19 cellular contexts compared by ENCODE assay signal in genomic region chr17:4587195-4587594, GRCh38. TPM values are rescaled to one million over a fixed set of nuclear protein-coding genes. Genes with fewer than 3 reads are reported as not detected.
DNase-seq lines count a peak whose midpoint lies in the region; FAIRE-seq and TF ChIP-seq lines count a peak whose summit lies in the region.
"Had no signal": no experiment of that assay in that cellular context is flagged by ENCODE, and none has a peak within 500 bp of the region (broad histone marks: within the 10 kb centered on the region; RNA-seq: fewer than 3 reads in every experiment).

No MANE protein-coding gene starts in this region.

- no peaks in the 10 kb centered on the region for H3K36me3 ChIP-seq in BLaER1
- no peaks in the 10 kb centered on the region for H3K36me3 ChIP-seq in H1 (ENCODE audit: control insufficient read depth in 2 of 4, insufficient read depth in 4 of 4, low read length in 3 of 4)
- no peaks in the 10 kb centered on the region for H3K36me3 ChIP-seq in smooth muscle cell (ENCODE audit: low read depth)
- H3K36me3 ChIP-seq in HAP-1 (replicated peaks), result no peaks in the 10 kb centered on the region

- no peak for TF ChIP-seq EP300 in H1 (IDR thresholded peaks at IDR 0.05; ENCODE audit: borderline replicate concordance in 1 of 2, low read depth in 2 of 2, low read length in 2 of 2)

- intact Hi-C loops in head of caudate nucleus (cut with DNase I), result no loop called here

- no peaks in the 10 kb centered on the region for H3K27me3 Mint-ChIP-seq in mesothelial cell of epicardium (ENCODE audit: low read depth)

- H3K4me1 ChIP-seq in BLaER1, result peaks cover 66% of the 10 kb centered on the region
- H3K4me1 ChIP-seq in H1 (replicated peaks in 1 of 4; ENCODE audit: control insufficient read depth in 3 of 4, insufficient read depth in 4 of 4, low read length in 3 of 4), result peaks cover 0 to 19% (median 10%) of the 10 kb centered on the region in 4 experiments; a peak in 6 of 7 replicates
- H3K4me1 ChIP-seq in smooth muscle cell (ENCODE audit: low read depth), result peaks cover 6% of the 10 kb centered on the region
- no peaks in the 10 kb centered on the region; the same call in 1 of the 2 replicates for H3K4me1 ChIP-seq in HAP-1

- H3K4me3 ChIP-seq in BLaER1 (no peak overlapping the region), H1 (ENCODE audit: extremely low read depth in 1 of 4, insufficient read depth in 2 of 4, low read depth in 3 of 4, low read length in 4 of 4) (no peak overlapping the region), smooth muscle cell (no peak overlapping the region), HAP-1 (no peak overlapping the region)

- H2BK20ac ChIP-seq in H1 (ENCODE audit: low read length), result no peak overlapping the region

- H3K56ac ChIP-seq in H1 (replicated peaks; ENCODE audit: insufficient read length, low read depth, low read length), result no peak overlapping the region

- no peak for TF ChIP-seq POLR2A in H1 (IDR thresholded peaks at IDR 0.05; ENCODE audit: control extremely low read depth in 1 of 2, low read depth in 2 of 2, low read length in 2 of 2)

- H3K9ac ChIP-seq in BLaER1 (0 out of 2 replicates have a peak overlapping the region, but pooled peaks have one; percentile 54), H1 (replicated peaks in 1 of 4; ENCODE audit: extremely low read depth in 1 of 4, low read depth in 3 of 4, low read length in 3 of 4) (no peak overlapping the region), smooth muscle cell (ENCODE audit: low read depth) (no peak overlapping the region)

- H2AK5ac ChIP-seq in H1 (ENCODE audit: low read depth, low read length), result no peak overlapping the region

- H3K79me1 ChIP-seq in H1 (ENCODE audit: low read depth, low read length), result no peaks in the 10 kb centered on the region

- in situ Hi-C loops in HAP-1 (cut with MboI; ENCODE audit: low sequenced_read_pairs), result no loop called here

- H3K14ac ChIP-seq in H1 (ENCODE audit: insufficient read length), result no peak overlapping the region

- H3K4me2 ChIP-seq in BLaER1 (peak overlapping the region; percentile 86), H1 (ENCODE audit: insufficient read depth in 1 of 2, low read depth in 2 of 2, low read length in 2 of 2) (no peak overlapping the region), smooth muscle cell (peak overlapping the region; percentile 62)

- H2BK15ac ChIP-seq in H1 (ENCODE audit: low read length), result 0 out of 2 replicates have a peak overlapping the region, but pooled peaks have one; percentile 83

- POLR2A ChIA-PET in H1 (lab: Charles Lee; ENCODE audit: partially characterized antibody), result interaction anchor here (0.5 to 1.6 kb wide), 4 partner anchors 11 to 577 kb away, joined by 3 to 6 read pairs (median 4); no protein-coding TSS in a partner anchor

- 89% methylated on average over 7 of the region's 7 CpGs; no CpG with 5 or more reads in 1 of the 2 experiments for WGBS in H1 (ENCODE audit: extremely low coverage in 1 of 2, insufficient coverage in 1 of 2, insufficient read length in 1 of 2, insufficient replicate concordance in 2 of 2, low coverage in 1 of 2, low lambda C conversion rate in 2 of 2, missing lambda C conversion rate in 1 of 2), 2 experiments
- 84% methylated on average over 7 of the region's 7 CpGs for WGBS in smooth muscle cell (ENCODE audit: low lambda C conversion rate)

- no peak for TF ChIP-seq RAD21 in H1 (IDR thresholded peaks at IDR 0.05 in 1 of 2, conservative IDR thresholded peaks at IDR 0.05 in 1 of 2; ENCODE audit: low read depth in 2 of 2, low read length in 2 of 2)

- H3K23me2 ChIP-seq in H1 (ENCODE audit: low read depth, low read length), result peaks cover 10% of the 10 kb centered on the region; the same call in 1 of the 2 replicates

- H4K91ac ChIP-seq in H1 (replicated peaks; ENCODE audit: insufficient read length, low read length), result no peak overlapping the region

- TF ChIP-seq CTCF in H1 (IDR thresholded peaks at IDR 0.05; ENCODE audit: control extremely low read depth in 1 of 3, insufficient read depth in 1 of 3, low read depth in 1 of 3, low read length in 3 of 3) (no peak), mesothelial cell of epicardium (IDR thresholded peaks at IDR 0.05; ENCODE audit: unreplicated experiment) (no peak), smooth muscle cell (IDR thresholded peaks at IDR 0.05; ENCODE audit: borderline replicate concordance, insufficient read depth, poor library complexity, severe bottlenecking) (no peak)

- no peak overlapping the region for H2AFZ ChIP-seq in H1 (ENCODE audit: low read length)
- H2AFZ ChIP-seq in smooth muscle cell (ENCODE audit: low read depth), result no peak overlapping the region

- H3K4me1 Mint-ChIP-seq in mesothelial cell of epicardium, result peaks cover 86% of the 10 kb centered on the region

- H4K20me1 ChIP-seq in BLaER1 (peaks cover 38% of the 10 kb centered on the region), H1 (replicated peaks in 1 of 2; ENCODE audit: control insufficient read depth in 1 of 2, insufficient read depth in 2 of 2, low read length in 2 of 2) (peaks cover 0 to 1% of the 10 kb centered on the region in 2 experiments), smooth muscle cell (ENCODE audit: low read depth) (no peaks in the 10 kb centered on the region)

- H2BK12ac ChIP-seq in H1 (ENCODE audit: low read depth, low read length), result no peak overlapping the region

- DNase-seq in H1 (ENCODE audit: low read depth in 1 of 2, low spot score in 2 of 2), result no peak
- no peak for DNase-seq in mesothelial cell of epicardium (ENCODE audit: low spot score in 2 of 2, unreplicated experiment in 2 of 2)
- no peak for DNase-seq in smooth muscle cell (lab: John Stamatoyannopoulos, UW; ENCODE audit: unreplicated experiment)
- DNase-seq in head of caudate nucleus, result no peak
- no peak for DNase-seq in activated CD4-positive, alpha-beta T cell treated with anti-CD3 and anti-CD28 coated beads, Interleukin-2, amount 50 U/mL, for 48 hours
- no peak for DNase-seq in HAP-1 (ENCODE audit: low spot score in 2 of 2)
- DNase-seq: Caco-2, DMS153, HFFc6, KBM-7, MV-4-11, NCI-H1417 treated with DMSO at 0.1 percent for 48 hours, NCI-H1930, NCI-H748 treated with DMSO at 0.1 percent for 48 hours, RPMI8226 had no signal

- CTCF ChIA-PET in H1 (lab: Charles Lee; ENCODE audit: partially characterized antibody), result interaction anchor here (0.8 to 4.2 kb wide), 7 partner anchors 8 to 40 kb away, joined by 3 to 39 read pairs (median 4); no protein-coding TSS in a partner anchor

- H2BK5ac ChIP-seq in H1 (ENCODE audit: low read depth, low read length), result no peak overlapping the region

- no peak overlapping the region for H4K8ac ChIP-seq in H1 (ENCODE audit: extremely low read depth, insufficient read depth, low read length)

- H3K4ac ChIP-seq in H1 (replicated peaks; ENCODE audit: insufficient read length, low read depth, low read length), result no peak overlapping the region

- peaks cover 11% of the 10 kb centered on the region for H3F3A ChIP-seq in smooth muscle cell (ENCODE audit: low read depth)

- H3K27me3 ChIP-seq in BLaER1 (peaks cover 45% of the 10 kb centered on the region), H1 (replicated peaks in 1 of 4; ENCODE audit: control insufficient read depth in 3 of 4, extremely low read depth in 1 of 4, insufficient read depth in 3 of 4, low read length in 3 of 4) (peaks cover 8 to 45% (median 38%) of the 10 kb centered on the region in 4 experiments), smooth muscle cell (ENCODE audit: low read depth) (no peaks in the 10 kb centered on the region), HAP-1 (ENCODE audit: low read depth) (no peaks in the 10 kb centered on the region)

- no peak overlapping the region for H3K18ac ChIP-seq in H1 (ENCODE audit: extremely low read depth, low read length)

- no peaks in the 10 kb centered on the region for H3K36me3 Mint-ChIP-seq in mesothelial cell of epicardium

- H3K23ac ChIP-seq in H1 (ENCODE audit: insufficient read length), result no peak overlapping the region

- H3K4me3 Mint-ChIP-seq in mesothelial cell of epicardium, result peak overlapping the region; percentile 89
- H3K4me3 Mint-ChIP-seq: HFFc6 had no signal

- peak overlapping the region; percentile 94 for H3K27ac Mint-ChIP-seq in mesothelial cell of epicardium
- H3K27ac Mint-ChIP-seq: HFFc6 had no signal

- H3K79me2 ChIP-seq in H1 (ENCODE audit: control insufficient read depth in 1 of 2, insufficient read depth in 2 of 2, low read length in 2 of 2) (no peaks in the 10 kb centered on the region), smooth muscle cell (ENCODE audit: low read depth) (peaks cover 20% of the 10 kb centered on the region)

- H2BK120ac ChIP-seq in H1 (replicated peaks; ENCODE audit: low read depth, low read length), result no peak overlapping the region

- H3K9me3 Mint-ChIP-seq in mesothelial cell of epicardium, result no peaks in the 10 kb centered on the region
- H3K9me3 Mint-ChIP-seq: HFFc6 had no signal

- H3K9me3 ChIP-seq in BLaER1, result no peaks in the 10 kb centered on the region
- H3K9me3 ChIP-seq in H1 (ENCODE audit: insufficient read depth in 2 of 2, low read depth in 1 of 2, low read length in 1 of 2), result no peaks in the 10 kb centered on the region
- H3K9me3 ChIP-seq in smooth muscle cell (replicated peaks; ENCODE audit: low read depth), result no peaks in the 10 kb centered on the region
- no peaks in the 10 kb centered on the region for H3K9me3 ChIP-seq in HAP-1
- H3K9me3 ChIP-seq: Caco-2 had no signal

- FAIRE-seq in H1 (lab: Jason Lieb, UNC), result no peak

- H3K27ac ChIP-seq in BLaER1 (no peak overlapping the region), H1 (ENCODE audit: low read depth, low read length) (no peak overlapping the region), smooth muscle cell (ENCODE audit: low read depth) (peak overlapping the region; percentile 22)

- H4K5ac ChIP-seq in H1 (ENCODE audit: insufficient read length, low read depth, low read length), result no peak overlapping the region

RNA-seq across cellular contexts. Expression of gene SMTNL2, which starts 2.9 kb away (rescaled TPM):
- 3.7 and 4.5 TPM in 2 replicates for total RNA-seq in H1 (2021; fragmentation: NEBNext Ultra II Directional; extraction: Animal tissue kit (Norgen Biotek cat#: 25700))
- polyA plus RNA-seq in H1 (2011; rRNA removed), result 3.6 and 4.6 TPM in 2 replicates
- 3.4 TPM for polyA plus RNA-seq in H1 (2011; cell fraction: cytosol; rRNA removed)
- 4.5 TPM for polyA plus RNA-seq in H1 (2011; cell fraction: nucleus; rRNA removed)
- 3.3 to 6.3 TPM (median 4.1 TPM) in 4 replicates for polyA plus RNA-seq in H1 (2012, experiment 1 of 2)
- 4.5 TPM for polyA plus RNA-seq in H1 (2012, experiment 2 of 2)
- polyA plus RNA-seq in H1 (2013, experiment 1 of 2), result 2.9 TPM
- 2.2 TPM for polyA plus RNA-seq in H1 (2013, experiment 2 of 2)
- polyA minus RNA-seq in H1 (2011; rRNA and poly(A)+ RNA removed), result 3.0 and 3.1 TPM in 2 replicates
- 4.0 TPM for polyA minus RNA-seq in H1 (2011; cell fraction: cytosol; rRNA and poly(A)+ RNA removed)
- polyA minus RNA-seq in H1 (2011; cell fraction: nucleus; rRNA and poly(A)+ RNA removed), result 2.3 TPM
- 64.8 to 68.2 TPM (median 65.7 TPM) in 3 replicates for total RNA-seq in mesothelial cell of epicardium
- 5.0 and 5.1 TPM in 2 replicates for total RNA-seq in smooth muscle cell
- polyA plus RNA-seq in smooth muscle cell, result 8.3 and 14.8 TPM in 2 replicates
- total RNA-seq: A673, HFFc6 had no signal

RNA-seq across cellular contexts. Expression of gene GGT6, which starts 26.8 kb away (rescaled TPM):
- not detected in 2 replicates for total RNA-seq in H1 (2021; fragmentation: NEBNext Ultra II Directional; extraction: Animal tissue kit (Norgen Biotek cat#: 25700))
- polyA plus RNA-seq in H1 (2011; rRNA removed) (0.18 and 0.30 TPM in 2 replicates), smooth muscle cell (not detected in 2 replicates)
- 0.16 TPM for polyA plus RNA-seq in H1 (2011; cell fraction: cytosol; rRNA removed)
- 0.04 TPM for polyA plus RNA-seq in H1 (2011; cell fraction: nucleus; rRNA removed)
- polyA plus RNA-seq in H1 (2012, experiment 1 of 2), result 0.11 to 0.15 TPM in 2 of 4 replicates, not detected in the others
- polyA plus RNA-seq in H1 (2012, experiment 2 of 2), result not detected
- polyA plus RNA-seq in H1 (2013, experiment 1 of 2), result 0.02 TPM
- polyA plus RNA-seq in H1 (2013, experiment 2 of 2), result 0.07 TPM
- polyA minus RNA-seq in H1 (2011; rRNA and poly(A)+ RNA removed), result 0.09 TPM in 1 of 2 replicates, not detected in the other
- polyA minus RNA-seq in H1 (2011; cell fraction: cytosol; rRNA and poly(A)+ RNA removed), result not detected
- 0.90 TPM for polyA minus RNA-seq in H1 (2011; cell fraction: nucleus; rRNA and poly(A)+ RNA removed)
- total RNA-seq in mesothelial cell of epicardium (0.09 to 0.27 TPM (median 0.22 TPM) in 3 replicates), smooth muscle cell (0.27 and 0.76 TPM in 2 replicates)
- total RNA-seq: A673, Caco-2, H4, HFFc6, NCI-H460 had no signal

RNA-seq across cellular contexts. Expression of gene MYBBP1A, which starts 32.0 kb away (rescaled TPM):
- 151 and 153 TPM in 2 replicates for total RNA-seq in H1 (2021; fragmentation: NEBNext Ultra II Directional; extraction: Animal tissue kit (Norgen Biotek cat#: 25700))
- polyA plus RNA-seq in H1 (2011; rRNA removed), result 46.8 and 79.9 TPM in 2 replicates
- polyA plus RNA-seq in H1 (2011; cell fraction: cytosol; rRNA removed), result 58.4 TPM
- polyA plus RNA-seq in H1 (2011; cell fraction: nucleus; rRNA removed), result 266 TPM
- 98.7 to 125 TPM (median 120 TPM) in 4 replicates for polyA plus RNA-seq in H1 (2012, experiment 1 of 2)
- 114 TPM for polyA plus RNA-seq in H1 (2012, experiment 2 of 2)
- polyA plus RNA-seq in H1 (2013, experiment 1 of 2), result 74.0 TPM
- 63.6 TPM for polyA plus RNA-seq in H1 (2013, experiment 2 of 2)
- 87.5 and 109 TPM in 2 replicates for polyA minus RNA-seq in H1 (2011; rRNA and poly(A)+ RNA removed)
- polyA minus RNA-seq in H1 (2011; cell fraction: cytosol; rRNA and poly(A)+ RNA removed), result 88.4 TPM
- polyA minus RNA-seq in H1 (2011; cell fraction: nucleus; rRNA and poly(A)+ RNA removed), result 116 TPM
- total RNA-seq in mesothelial cell of epicardium, result 69.5 to 74.6 TPM (median 73.5 TPM) in 3 replicates
- total RNA-seq in smooth muscle cell, result 14.3 and 18.1 TPM in 2 replicates
- 28.1 and 33.5 TPM in 2 replicates for polyA plus RNA-seq in smooth muscle cell

RNA-seq across cellular contexts. Expression of gene ALOX15, which starts 54.3 kb away (rescaled TPM):
- 1.5 TPM in 2 replicates for total RNA-seq in H1 (2021; fragmentation: NEBNext Ultra II Directional; extraction: Animal tissue kit (Norgen Biotek cat#: 25700))
- polyA plus RNA-seq in H1 (2011; rRNA removed) (1.7 and 2.2 TPM in 2 replicates), smooth muscle cell (0.32 TPM in 1 of 2 replicates, not detected in the other)
- 2.0 TPM for polyA plus RNA-seq in H1 (2011; cell fraction: cytosol; rRNA removed)
- polyA plus RNA-seq in H1 (2011; cell fraction: nucleus; rRNA removed), result 2.4 TPM
- 0.99 to 1.8 TPM (median 1.3 TPM) in 4 replicates for polyA plus RNA-seq in H1 (2012, experiment 1 of 2)
- 1.2 TPM for polyA plus RNA-seq in H1 (2012, experiment 2 of 2)
- 0.61 TPM for polyA plus RNA-seq in H1 (2013, experiment 1 of 2)
- polyA plus RNA-seq in H1 (2013, experiment 2 of 2), result 0.64 TPM
- polyA minus RNA-seq in H1 (2011; rRNA and poly(A)+ RNA removed), result 1.00 and 1.8 TPM in 2 replicates
- polyA minus RNA-seq in H1 (2011; cell fraction: cytosol; rRNA and poly(A)+ RNA removed), result 1.3 TPM
- 0.60 TPM for polyA minus RNA-seq in H1 (2011; cell fraction: nucleus; rRNA and poly(A)+ RNA removed)
- total RNA-seq in mesothelial cell of epicardium (0.18 to 0.45 TPM (median 0.36 TPM) in 3 replicates), smooth muscle cell (not detected in 2 replicates)
- total RNA-seq: A673, H4, HFFc6 had no signal

Comparison
In these comparisons a context has a peak if more than half of its experiments do, and no peak if none do; other contexts are left out.
1. H3K4me2 ChIP-seq: peak in BLaER1 (single experiment) and smooth muscle cell (single experiment); none in H1 (0 of 2).
2. RNA of gene SMTNL2, which starts 2.9 kb away (total RNA-seq): 64.8 to 68.2 TPM in mesothelial cell of epicardium; 5.0 to 5.1 TPM in smooth muscle cell and 3.7 to 4.5 TPM in H1; every median in the first group is over 10 times any median in the second.